Comparison of ENCODE assay signal across 1 cellular context in the genomic region with DNA sequence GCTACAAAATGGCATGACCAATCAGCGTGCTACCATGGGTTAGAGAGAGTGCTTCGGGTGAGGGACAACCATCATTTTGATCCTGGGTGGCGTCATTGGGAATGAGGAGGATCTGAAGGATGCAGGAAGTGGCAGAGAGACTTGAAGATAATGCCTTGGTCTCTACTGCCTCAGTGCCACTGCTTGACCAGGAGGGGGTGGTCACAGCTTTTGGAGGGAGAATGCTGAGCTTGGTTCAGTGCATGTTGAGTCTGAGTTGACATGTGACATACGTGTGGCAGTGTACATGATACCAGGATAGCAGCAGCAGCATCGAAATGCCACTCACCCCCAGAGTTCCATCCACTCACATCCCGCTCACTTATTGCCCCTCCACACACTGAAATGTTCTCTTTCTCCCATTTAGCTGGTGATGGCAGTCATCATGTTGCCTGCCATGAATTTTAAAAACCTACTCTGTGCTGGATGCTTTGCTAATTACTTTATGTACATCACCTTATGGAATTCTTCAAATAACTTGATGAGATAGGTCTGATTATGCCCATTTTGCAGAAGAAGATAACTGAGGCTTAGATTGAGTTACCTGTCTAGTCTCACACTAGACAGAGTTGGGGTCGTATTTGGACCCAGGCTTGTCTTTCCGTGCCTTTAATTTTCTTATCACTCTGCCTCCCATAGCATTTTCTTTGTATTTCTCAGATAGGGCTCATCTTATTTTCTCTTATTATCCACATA.
TF ChIP-seq lines count a peak whose summit lies in the region.

No MANE protein-coding gene starts in this region.

TF ChIP-seq in IMR-90, 13 proteins besides CTCF, POLR2A, EP300 and RAD21:
- TF ChIP-seq BHLHE40 (IDR thresholded peaks at IDR 0.05; ENCODE audit: low read depth, low read length) (no peak), CEBPB (IDR thresholded peaks at IDR 0.05; ENCODE audit: low read depth, low read length) (no peak), MAZ (IDR thresholded peaks at IDR 0.05; ENCODE audit: borderline replicate concordance, low read depth, low read length) (no peak), SMC3 (IDR thresholded peaks at IDR 0.05; ENCODE audit: low read depth, low read length) (no peak), NFE2L2 (IDR thresholded peaks at IDR 0.05; ENCODE audit: low read depth, low read length) (no peak), MXI1 (IDR thresholded peaks at IDR 0.05; ENCODE audit: borderline replicate concordance, low read depth, low read length) (no peak), RCOR1 (IDR thresholded peaks at IDR 0.05; ENCODE audit: insufficient replicate concordance, low read length) (no peak)
- TF ChIP-seq, protein P1, sequence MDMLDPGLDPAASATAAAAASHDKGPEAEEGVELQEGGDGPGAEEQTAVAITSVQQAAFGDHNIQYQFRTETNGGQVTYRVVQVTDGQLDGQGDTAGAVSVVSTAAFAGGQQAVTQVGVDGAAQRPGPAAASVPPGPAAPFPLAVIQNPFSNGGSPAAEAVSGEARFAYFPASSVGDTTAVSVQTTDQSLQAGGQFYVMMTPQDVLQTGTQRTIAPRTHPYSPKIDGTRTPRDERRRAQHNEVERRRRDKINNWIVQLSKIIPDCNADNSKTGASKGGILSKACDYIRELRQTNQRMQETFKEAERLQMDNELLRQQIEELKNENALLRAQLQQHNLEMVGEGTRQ (IDR thresholded peaks at IDR 0.05; ENCODE audit: low read depth, low read length), result no peak
